Comparison of ENCODE assay signal across 22 cellular contexts in the genomic region with DNA sequence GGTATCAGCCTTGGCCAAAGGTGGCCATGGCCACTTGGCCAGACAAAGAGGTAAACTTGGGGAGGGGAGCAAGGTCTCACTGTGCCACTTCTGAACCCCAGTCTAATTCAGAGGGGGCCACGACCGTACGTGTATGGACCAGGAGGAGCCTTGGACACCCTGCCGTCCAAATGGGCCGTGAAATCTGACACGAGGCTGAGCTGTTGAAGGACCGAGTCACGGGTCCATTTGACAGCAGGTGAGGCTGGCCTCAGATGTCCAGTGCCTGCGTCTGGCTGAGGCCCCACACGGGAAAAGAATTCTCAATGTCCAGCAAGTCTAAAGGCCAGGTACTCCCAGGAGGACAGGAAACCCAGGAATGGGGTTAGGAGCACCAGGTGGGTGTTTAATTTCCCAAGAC. TPM values are rescaled to one million over a fixed set of nuclear protein-coding genes. Genes with fewer than 3 reads are reported as not detected.
DNase-seq lines count a peak whose midpoint lies in the region; ATAC-seq, FAIRE-seq and TF ChIP-seq lines count a peak whose summit lies in the region.
"Had no signal": no experiment of that assay in that cellular context is flagged by ENCODE, and none has a peak within 500 bp of the region (broad histone marks: within the 10 kb centered on the region; RNA-seq: fewer than 3 reads in every experiment).

No MANE protein-coding gene starts in this region.

- H3K4me1 ChIP-seq in BLaER1 treated with 17β-estradiol and CSF1 and Interleukin-3, amounts not matched to agents 10 nM and 100 nM, result peaks cover 20 to 29% (median 25%) of the 10 kb centered on the region in 10 experiments
- peaks cover 0 to 2% of the 10 kb centered on the region in 2 donors for H3K4me1 ChIP-seq in small intestine (ENCODE audit: control insufficient read depth in 2 of 2, insufficient read depth in 1 of 2, low read depth in 1 of 2, low read length in 1 of 2)
- H3K4me1 ChIP-seq: HAP-1 had no signal

- no peaks in the 10 kb centered on the region for H3K36me3 Mint-ChIP-seq in activated CD8-positive, alpha-beta memory T cell treated with anti-CD3 and anti-CD28 coated beads, Interleukin-2, amount 10 ng/mL, durations not matched to agents 7 days and 5 days
- no peaks in the 10 kb centered on the region for H3K36me3 Mint-ChIP-seq in activated T-helper 2 cell treated with anti-CD3 and anti-CD28 coated beads, Interferon-gamma antibody, Interleukin-2, Interleukin-4, amounts not matched to agents 10 μg/mL and 5 μg/mL and 100 μg/mL, durations not matched to agents 14 hours and 24 hours and 36 hours (ENCODE audit: low read depth)
- H3K36me3 Mint-ChIP-seq: activated naive CD4-positive, alpha-beta T cell treated with anti-CD3 and anti-CD28 coated beads, Interleukin-2, amount 10 ng/mL, durations not matched to agents 7 days and 5 days had no signal

- peak overlapping the region in 3 of 11 experiments; percentile 28 to 60 (median 55); a peak in 3 of 22 replicates for H3K27ac ChIP-seq in BLaER1 treated with 17β-estradiol and CSF1 and Interleukin-3, amounts not matched to agents 10 nM and 100 nM
- H3K27ac ChIP-seq in RWPE1 (peak overlapping the region; percentile 85), small intestine (ENCODE audit: low read depth in 1 of 2, low read length in 1 of 2) (peak overlapping the region; percentile 72 to 92)

- H3K4me3 ChIP-seq in BLaER1 treated with 17β-estradiol and CSF1 and Interleukin-3, amounts not matched to agents 10 nM and 100 nM, result no peak overlapping the region
- no peak overlapping the region for H3K4me3 ChIP-seq in small intestine (ENCODE audit: low read depth in 1 of 2, low read length in 2 of 2)
- H3K4me3 ChIP-seq: HAP-1, sigmoid colon had no signal

- peak; percentile 20 for ATAC-seq in left lobe of liver
- ATAC-seq in activated CD8-positive, alpha-beta memory T cell treated with anti-CD3 and anti-CD28 coated beads, Interleukin-2, amount 10 ng/mL, durations not matched to agents 7 days and 5 days, result no peak
- ATAC-seq: naive thymus-derived CD4-positive, alpha-beta T cell; SK-N-SH treated with all-trans-retinoic acid at 6 μM for 48 hours had no signal

- intact Hi-C loops in activated T-helper 2 cell treated with anti-CD3 and anti-CD28 coated beads, Interferon-gamma antibody, Interleukin-2, Interleukin-4, amounts not matched to agents 10 μg/mL and 5 μg/mL and 100 μg/mL, durations not matched to agents 14 hours and 24 hours and 36 hours (cut with micrococcal nuclease), result no loop called here

- POLR2A ChIA-PET in RWPE1 (lab: Yijun Ruan, JAX; ENCODE audit: low non-redundant PET), result no interaction called here

- peaks cover 5% of the 10 kb centered on the region for H3K27me3 Mint-ChIP-seq in activated CD8-positive, alpha-beta memory T cell treated with anti-CD3 and anti-CD28 coated beads, Interleukin-2, amount 10 ng/mL, durations not matched to agents 7 days and 5 days
- H3K27me3 Mint-ChIP-seq in activated T-helper 2 cell treated with anti-CD3 and anti-CD28 coated beads, Interferon-gamma antibody, Interleukin-2, Interleukin-4, amounts not matched to agents 10 μg/mL and 5 μg/mL and 100 μg/mL, durations not matched to agents 14 hours and 24 hours and 36 hours (ENCODE audit: low read depth), result peaks cover 16% of the 10 kb centered on the region

- H4K20me1 ChIP-seq in BLaER1 treated with 17β-estradiol and CSF1 and Interleukin-3, amounts not matched to agents 10 nM and 100 nM, result no peaks in the 10 kb centered on the region

- H3K27ac Mint-ChIP-seq in activated CD8-positive, alpha-beta memory T cell treated with anti-CD3 and anti-CD28 coated beads, Interleukin-2, amount 10 ng/mL, durations not matched to agents 7 days and 5 days, result no peak overlapping the region
- H3K27ac Mint-ChIP-seq in activated T-helper 2 cell treated with anti-CD3 and anti-CD28 coated beads, Interferon-gamma antibody, Interleukin-2, Interleukin-4, amounts not matched to agents 10 μg/mL and 5 μg/mL and 100 μg/mL, durations not matched to agents 14 hours and 24 hours and 36 hours, result no peak overlapping the region
- H3K27ac Mint-ChIP-seq: activated naive CD4-positive, alpha-beta T cell treated with anti-CD3 and anti-CD28 coated beads, Interleukin-2, amount 10 ng/mL, durations not matched to agents 7 days and 5 days; naive thymus-derived CD4-positive, alpha-beta T cell had no signal

- no peaks in the 10 kb centered on the region for H3K9me3 Mint-ChIP-seq in activated CD8-positive, alpha-beta memory T cell treated with anti-CD3 and anti-CD28 coated beads, Interleukin-2, amount 10 ng/mL, durations not matched to agents 7 days and 5 days (ENCODE audit: low read depth)
- no peaks in the 10 kb centered on the region for H3K9me3 Mint-ChIP-seq in activated T-helper 2 cell treated with anti-CD3 and anti-CD28 coated beads, Interferon-gamma antibody, Interleukin-2, Interleukin-4, amounts not matched to agents 10 μg/mL and 5 μg/mL and 100 μg/mL, durations not matched to agents 14 hours and 24 hours and 36 hours
- H3K9me3 Mint-ChIP-seq: activated naive CD4-positive, alpha-beta T cell treated with anti-CD3 and anti-CD28 coated beads, Interleukin-2, amount 10 ng/mL, durations not matched to agents 7 days and 5 days; naive thymus-derived CD4-positive, alpha-beta T cell had no signal

- FAIRE-seq in small intestine (lab: Jason Lieb, UNC), result no peak
- FAIRE-seq: GM12891, urothelium cell line had no signal

- H3K4me2 ChIP-seq in BLaER1 treated with 17β-estradiol and CSF1 and Interleukin-3, amounts not matched to agents 10 nM and 100 nM, result peak overlapping the region in 7 of 11 experiments; percentile 14 to 89 (median 81); a peak in 9 of 22 replicates

- WGBS in small intestine, 3 donors, result 82 to 89% (median 84%) methylated on average over 10 of the region's 10 CpGs

- no peaks in the 10 kb centered on the region for H3K27me3 ChIP-seq in BLaER1 treated with 17β-estradiol and CSF1 and Interleukin-3, amounts not matched to agents 10 nM and 100 nM
- no peaks in the 10 kb centered on the region for H3K27me3 ChIP-seq in small intestine (ENCODE audit: control insufficient read depth in 2 of 2, insufficient read depth in 2 of 2, low read length in 2 of 2)
- H3K27me3 ChIP-seq: sigmoid colon had no signal

- no peaks in the 10 kb centered on the region for H3K36me3 ChIP-seq in BLaER1 treated with 17β-estradiol and CSF1 and Interleukin-3, amounts not matched to agents 10 nM and 100 nM
- H3K36me3 ChIP-seq in small intestine (ENCODE audit: control insufficient read depth in 2 of 2, insufficient read depth in 2 of 2, low read length in 2 of 2), result peaks cover 0 to 4% of the 10 kb centered on the region in 2 donors

- TF ChIP-seq CTCF in RWPE1 (conservative IDR thresholded peaks at IDR 0.05; ENCODE audit: low read depth), result no peak

- H3K9ac ChIP-seq in BLaER1 treated with 17β-estradiol and CSF1 and Interleukin-3, amounts not matched to agents 10 nM and 100 nM, result no peak overlapping the region

- H3K4me3 Mint-ChIP-seq in activated CD8-positive, alpha-beta memory T cell treated with anti-CD3 and anti-CD28 coated beads, Interleukin-2, amount 10 ng/mL, durations not matched to agents 7 days and 5 days, result no peak overlapping the region
- no peak overlapping the region for H3K4me3 Mint-ChIP-seq in activated T-helper 2 cell treated with anti-CD3 and anti-CD28 coated beads, Interferon-gamma antibody, Interleukin-2, Interleukin-4, amounts not matched to agents 10 μg/mL and 5 μg/mL and 100 μg/mL, durations not matched to agents 14 hours and 24 hours and 36 hours (ENCODE audit: low read depth)
- H3K4me3 Mint-ChIP-seq: activated naive CD4-positive, alpha-beta T cell treated with anti-CD3 and anti-CD28 coated beads, Interleukin-2, amount 10 ng/mL, durations not matched to agents 7 days and 5 days; naive thymus-derived CD4-positive, alpha-beta T cell had no signal

- H3K4me1 Mint-ChIP-seq in activated CD8-positive, alpha-beta memory T cell treated with anti-CD3 and anti-CD28 coated beads, Interleukin-2, amount 10 ng/mL, durations not matched to agents 7 days and 5 days, result peaks cover 7% of the 10 kb centered on the region
- no peaks in the 10 kb centered on the region for H3K4me1 Mint-ChIP-seq in activated T-helper 2 cell treated with anti-CD3 and anti-CD28 coated beads, Interferon-gamma antibody, Interleukin-2, Interleukin-4, amounts not matched to agents 10 μg/mL and 5 μg/mL and 100 μg/mL, durations not matched to agents 14 hours and 24 hours and 36 hours (ENCODE audit: low read depth)
- H3K4me1 Mint-ChIP-seq: naive thymus-derived CD4-positive, alpha-beta T cell had no signal

- CTCF ChIA-PET in RWPE1 (lab: Yijun Ruan, JAX), result interaction anchor here (0.6 kb wide), 1 partner anchor 42 kb away, joined by 4 read pairs; no protein-coding TSS in a partner anchor
- CTCF ChIA-PET in activated CD8-positive, alpha-beta memory T cell treated with anti-CD3 and anti-CD28 coated beads, Interleukin-2, amount 10 ng/mL, durations not matched to agents 7 days and 5 days (lab: Charles Lee), result no interaction called here

- no peak for DNase-seq in RWPE1 (ENCODE audit: low spot score)
- DNase-seq in left lobe of liver (ENCODE audit: low spot score), result no peak
- DNase-seq in small intestine, result no peak
- DNase-seq in NCI-H1105 treated with DMSO at 0.1 percent for 48 hours (lab: John Stamatoyannopoulos, UW), result no peak
- DNase-seq in activated CD8-positive, alpha-beta memory T cell treated with anti-CD3 and anti-CD28 coated beads, Interleukin-2, amount 10 ng/mL, durations not matched to agents 7 days and 5 days, result no peak
- no peak for DNase-seq in activated T-helper 2 cell treated with anti-CD3 and anti-CD28 coated beads, Interferon-gamma antibody, Interleukin-2, Interleukin-4, amounts not matched to agents 10 μg/mL and 5 μg/mL and 100 μg/mL, durations not matched to agents 14 hours and 24 hours and 36 hours (ENCODE audit: low spot score)
- DNase-seq: activated CD4-positive, alpha-beta T cell treated with anti-CD3 and anti-CD28 coated beads for 4 hours; activated CD8-positive, alpha-beta memory T cell treated with anti-CD3 and anti-CD28 coated beads for 24 hours; activated naive CD4-positive, alpha-beta T cell treated with anti-CD3 and anti-CD28 coated beads, Interleukin-2, amount 10 ng/mL, durations not matched to agents 7 days and 5 days; activated T-cell treated with anti-CD3 and anti-CD28 coated beads, Interleukin-2, amount 50 U/mL, for 48 hours; naive thymus-derived CD4-positive, alpha-beta T cell; NCI-H1048; NCI-H1930; NCI-H2227 treated with DMSO at 0.1 percent for 48 hours; NCI-H748 treated with DMSO at 0.1 percent for 48 hours; sigmoid colon; T-helper 2 cell had no signal

- peaks cover 0 to 5% (median 0%) of the 10 kb centered on the region in 11 experiments; a peak in 1 of 22 replicates for H3K9me3 ChIP-seq in BLaER1 treated with 17β-estradiol and CSF1 and Interleukin-3, amounts not matched to agents 10 nM and 100 nM (replicated peaks in 1 of 11)
- no peaks in the 10 kb centered on the region for H3K9me3 ChIP-seq in small intestine (ENCODE audit: control insufficient read depth, low read depth)
- H3K9me3 ChIP-seq: HAP-1, sigmoid colon had no signal

RNA-seq across cellular contexts. Expression of a gene that starts 17.7 kb away (rescaled TPM):
- 116 TPM for total RNA-seq in left lobe of liver
- polyA plus RNA-seq in small intestine, result 100 to 1,000 TPM in 2 of 3 donors, 10 to 100 TPM in 1; 93.7 to 516 (median 230) TPM
- 1 to 10 TPM; 2.7 to 3.2 TPM for total RNA-seq in activated CD8-positive, alpha-beta memory T cell treated with anti-CD3 and anti-CD28 coated beads, Interleukin-2, amount 10 ng/mL, durations not matched to agents 7 days and 5 days
- 0.23 and 0.25 TPM in 2 replicates for total RNA-seq in activated T-helper 2 cell treated with anti-CD3 and anti-CD28 coated beads, Interferon-gamma antibody, Interleukin-2, Interleukin-4, amounts not matched to agents 10 μg/mL and 5 μg/mL and 100 μg/mL, durations not matched to agents 14 hours and 24 hours and 36 hours

RNA-seq across cellular contexts. Expression of a gene that starts 39.9 kb away (rescaled TPM):
- total RNA-seq in left lobe of liver, result 47.9 TPM
- 100 to 1,000 TPM; 101 to 226 (median 138) TPM for polyA plus RNA-seq in small intestine
- total RNA-seq in activated CD8-positive, alpha-beta memory T cell treated with anti-CD3 and anti-CD28 coated beads, Interleukin-2, amount 10 ng/mL, durations not matched to agents 7 days and 5 days, result 100 to 1,000 TPM; 270 to 342 TPM
- total RNA-seq in activated T-helper 2 cell treated with anti-CD3 and anti-CD28 coated beads, Interferon-gamma antibody, Interleukin-2, Interleukin-4, amounts not matched to agents 10 μg/mL and 5 μg/mL and 100 μg/mL, durations not matched to agents 14 hours and 24 hours and 36 hours, result 494 and 522 TPM in 2 replicates

RNA-seq across cellular contexts. Expression of a gene that starts 40.3 kb away (rescaled TPM):
- 13.7 TPM for total RNA-seq in left lobe of liver
- polyA plus RNA-seq in small intestine, result 10 to 100 TPM in 1 of 3 donors, 1 to 10 TPM in 2; 7.6 to 13.7 (median 8.6) TPM
- total RNA-seq in activated CD8-positive, alpha-beta memory T cell treated with anti-CD3 and anti-CD28 coated beads, Interleukin-2, amount 10 ng/mL, durations not matched to agents 7 days and 5 days, result 10 to 100 TPM; 18.8 to 24.7 TPM
- 24.0 and 25.8 TPM in 2 replicates for total RNA-seq in activated T-helper 2 cell treated with anti-CD3 and anti-CD28 coated beads, Interferon-gamma antibody, Interleukin-2, Interleukin-4, amounts not matched to agents 10 μg/mL and 5 μg/mL and 100 μg/mL, durations not matched to agents 14 hours and 24 hours and 36 hours

Comparison
In these comparisons a context has a peak if more than half of its experiments do, and no peak if none do; other contexts are left out.
1. RNA of a gene that starts 17.7 kb away (total RNA-seq): 116 TPM in left lobe of liver (single experiment); 2.7 to 3.2 TPM in activated CD8-positive, alpha-beta memory T cell treated with anti-CD3 and anti-CD28 coated beads, Interleukin-2, amount 10 ng/mL, durations not matched to agents 7 days and 5 days and 0.23 to 0.25 TPM in activated T-helper 2 cell treated with anti-CD3 and anti-CD28 coated beads, Interferon-gamma antibody, Interleukin-2, Interleukin-4, amounts not matched to agents 10 μg/mL and 5 μg/mL and 100 μg/mL, durations not matched to agents 14 hours and 24 hours and 36 hours; every median in the first group is over 10 times any median in the second.